Comparison of ENCODE assay signal across 27 cellular contexts in genomic region chr14:24972844-24973243, GRCh38.
"Had no signal": no experiment of that assay in that cellular context is flagged by ENCODE, and none has a peak within 500 bp of the region (broad histone marks: within the 10 kb centered on the region; RNA-seq: fewer than 3 reads in every experiment).

No MANE protein-coding gene starts in this region.

- FAIRE-seq: colon, endometrium, endothelial cell of umbilical vein, frontal cortex had no signal

- H3K27ac ChIP-seq: colonic mucosa, coronary artery, epithelial cell of prostate, esophagus squamous epithelium, foreskin keratinocyte, gastrocnemius medialis had no signal

- H3K27me3 ChIP-seq: colonic mucosa, dorsolateral prefrontal cortex, esophagus squamous epithelium, gastrocnemius medialis, gastroesophageal sphincter, heart left ventricle, heart right ventricle had no signal

- H3K4me3 ChIP-seq: colonic mucosa, coronary artery, dorsolateral prefrontal cortex, esophagus squamous epithelium, gastrocnemius medialis, gastroesophageal sphincter, heart left ventricle, heart right ventricle had no signal

- H3K4me1 ChIP-seq: colonic mucosa, foreskin keratinocyte had no signal

- DNase-seq: colonic mucosa; cortex of kidney; dermis blood vessel endothelial cell; dorsolateral prefrontal cortex; effector CD4-positive, alpha-beta T cell; effector CD8-positive, alpha-beta T cell; effector memory CD4-positive, alpha-beta T cell; effector memory CD8-positive, alpha-beta T cell; endodermal cell; erythroblast; esophagus squamous epithelium; foreskin fibroblast; foreskin keratinocyte; foreskin melanocyte; gastrocnemius medialis; glutamatergic neuron; head of caudate nucleus; heart left ventricle; heart right ventricle had no signal

- ATAC-seq: effector memory CD8-positive, alpha-beta T cell; esophagus mucosa; foreskin keratinocyte; gastrocnemius medialis; gastroesophageal sphincter; heart left ventricle; heart right ventricle had no signal

- H3K9me3 ChIP-seq: colonic mucosa, esophagus squamous epithelium, gastrocnemius medialis, gastroesophageal sphincter, heart left ventricle, heart right ventricle had no signal

- H3K36me3 ChIP-seq: colonic mucosa, esophagus squamous epithelium, gastrocnemius medialis, gastroesophageal sphincter, heart left ventricle, heart right ventricle had no signal
